23 cellular contexts compared by ENCODE assay signal in genomic region chr9:132293145-132293721, GRCh38.
DNase-seq lines count a peak whose midpoint lies in the region; ATAC-seq and TF ChIP-seq lines count a peak whose summit lies in the region.
"Had no signal": no experiment of that assay in that cellular context is flagged by ENCODE, and none has a peak within 500 bp of the region (broad histone marks: within the 10 kb centered on the region; RNA-seq: fewer than 3 reads in every experiment).

No MANE protein-coding gene starts in this region.

- no peaks in the 10 kb centered on the region for H3K27me3 Mint-ChIP-seq in activated CD4-positive, alpha-beta T cell treated with anti-CD3 and anti-CD28 coated beads, Interleukin-2, amount 10 ng/mL, durations not matched to agents 24 days and 14 days
- H3K27me3 Mint-ChIP-seq in CD8-positive, alpha-beta T cell (ENCODE audit: low read depth) = no peaks in the 10 kb centered on the region
- H3K27me3 Mint-ChIP-seq in activated CD8-positive, alpha-beta T cell treated with anti-CD3 and anti-CD28 coated beads, Interleukin-2, amount 10 ng/mL, durations not matched to agents 7 days and 5 days (ENCODE audit: low read depth) = no peaks in the 10 kb centered on the region
- H3K27me3 Mint-ChIP-seq: IgD-negative memory B cell, memory B cell, naive B cell had no signal

- no peak overlapping the region for H3K23ac ChIP-seq in mesenchymal stem cell (ENCODE audit: low read length in 2 of 2)

- H4K8ac ChIP-seq in mesenchymal stem cell (ENCODE audit: low read length) = no peak overlapping the region

- peaks cover 21% of the 10 kb centered on the region for H3K79me1 ChIP-seq in mesenchymal stem cell (replicated peaks; ENCODE audit: low read length, poor library complexity, severe bottlenecking)

- H3K9ac ChIP-seq in mesenchymal stem cell (ENCODE audit: low read length) = no peak overlapping the region
- H3K9ac ChIP-seq: BLaER1 treated with 17β-estradiol and CSF1 and Interleukin-3, amounts not matched to agents 10 nM and 100 nM had no signal

- H2AK5ac ChIP-seq in mesenchymal stem cell (ENCODE audit: low read length, severe bottlenecking) = no peak overlapping the region

- TF ChIP-seq EP300 in stomach (IDR thresholded peaks at IDR 0.05) = no peak

- no peak overlapping the region for H3K4ac ChIP-seq in mesenchymal stem cell (ENCODE audit: low read depth in 1 of 2, low read length in 2 of 2)

- intact Hi-C loops in activated CD4-positive, alpha-beta T cell treated with anti-CD3 and anti-CD28 coated beads, Interleukin-2, amount 10 ng/mL, durations not matched to agents 24 days and 14 days (cut with micrococcal nuclease) = no loop called here
- intact Hi-C loops in CD8-positive, alpha-beta T cell (cut with DNase I, micrococcal nuclease) = no loop called here
- intact Hi-C loops in stomach (cut with DNase I; ENCODE audit: low total_unique reads) = no loop called here

- H2BK5ac ChIP-seq in mesenchymal stem cell (ENCODE audit: low read depth, low read length, poor library complexity, severe bottlenecking) = no peak overlapping the region

- H3K4me3 Mint-ChIP-seq in activated CD4-positive, alpha-beta T cell treated with anti-CD3 and anti-CD28 coated beads, Interleukin-2, amount 10 ng/mL, durations not matched to agents 24 days and 14 days = no peak overlapping the region
- no peak overlapping the region for H3K4me3 Mint-ChIP-seq in CD8-positive, alpha-beta T cell
- H3K4me3 Mint-ChIP-seq in activated CD8-positive, alpha-beta T cell treated with anti-CD3 and anti-CD28 coated beads, Interleukin-2, amount 10 ng/mL, durations not matched to agents 7 days and 5 days = peak overlapping the region; percentile 22
- H3K4me3 Mint-ChIP-seq: IgD-negative memory B cell, memory B cell, naive B cell had no signal

- no peak overlapping the region for H4K91ac ChIP-seq in mesenchymal stem cell (ENCODE audit: low read length)

- peaks cover 13% of the 10 kb centered on the region for H3K4me1 Mint-ChIP-seq in activated CD4-positive, alpha-beta T cell treated with anti-CD3 and anti-CD28 coated beads, Interleukin-2, amount 10 ng/mL, durations not matched to agents 24 days and 14 days
- peaks cover 24% of the 10 kb centered on the region for H3K4me1 Mint-ChIP-seq in CD8-positive, alpha-beta T cell (ENCODE audit: low read depth)
- H3K4me1 Mint-ChIP-seq in activated CD8-positive, alpha-beta T cell treated with anti-CD3 and anti-CD28 coated beads, Interleukin-2, amount 10 ng/mL, durations not matched to agents 7 days and 5 days (ENCODE audit: low read depth) = peaks cover 27% of the 10 kb centered on the region

- no peak for TF ChIP-seq POLR2A in stomach (IDR thresholded peaks at IDR 0.05)

- H3K36me3 Mint-ChIP-seq in activated CD4-positive, alpha-beta T cell treated with anti-CD3 and anti-CD28 coated beads, Interleukin-2, amount 10 ng/mL, durations not matched to agents 24 days and 14 days (ENCODE audit: low read depth) = peaks cover 40% of the 10 kb centered on the region
- H3K36me3 Mint-ChIP-seq in CD8-positive, alpha-beta T cell = peaks cover 74% of the 10 kb centered on the region
- peaks cover 51% of the 10 kb centered on the region for H3K36me3 Mint-ChIP-seq in activated CD8-positive, alpha-beta T cell treated with anti-CD3 and anti-CD28 coated beads, Interleukin-2, amount 10 ng/mL, durations not matched to agents 7 days and 5 days (ENCODE audit: low read depth)
- H3K36me3 Mint-ChIP-seq: IgD-negative memory B cell had no signal

- DNase-seq in activated CD4-positive, alpha-beta T cell treated with anti-CD3 and anti-CD28 coated beads, Interleukin-2, amount 10 ng/mL, durations not matched to agents 24 days and 14 days = peak; percentile 62
- DNase-seq in activated CD4-positive, alpha-beta T cell treated with anti-CD3 and anti-CD28 coated beads for 1 hour = no peak
- DNase-seq in CD8-positive, alpha-beta T cell = no peak
- DNase-seq in activated CD8-positive, alpha-beta T cell treated with anti-CD3 and anti-CD28 coated beads, Interleukin-2, amount 10 ng/mL, durations not matched to agents 7 days and 5 days = no peak
- DNase-seq in mesenchymal stem cell (peak; percentile 30), stomach (no peak), WERI-Rb-1 (no peak)
- DNase-seq: activated effector memory CD4-positive, alpha-beta T cell treated with Interleukin-2 at 50 U/mL for 16 hours; kidney glomerular epithelial cell; MG63; naive B cell; NCI-H1436; NCI-H526 treated with DMSO at 0.1 percent for 48 hours; ovary; stimulated activated CD8-positive, alpha-beta memory T cell treated with anti-CD3 and anti-CD28 coated beads, Interleukin-4, amount 100 ng/mL, for 48 hours had no signal

- H3K4me3 ChIP-seq in CD8-positive, alpha-beta T cell (ENCODE audit: low read depth, low read length) = no peak overlapping the region
- no peak overlapping the region for H3K4me3 ChIP-seq in mesenchymal stem cell (ENCODE audit: insufficient read depth in 1 of 2, low read depth in 1 of 2, low read length in 2 of 2)
- H3K4me3 ChIP-seq in stomach = no peak overlapping the region
- H3K4me3 ChIP-seq in WERI-Rb-1 (ENCODE audit: low read depth, low read length) = no peak overlapping the region
- H3K4me3 ChIP-seq: A549; ascending aorta; BLaER1 treated with 17β-estradiol and CSF1 and Interleukin-3, amounts not matched to agents 10 nM and 100 nM; MG63; ovary; right atrium auricular region; vagina had no signal

- H2BK12ac ChIP-seq in mesenchymal stem cell (ENCODE audit: low read length in 2 of 2) = no peak overlapping the region

- H2BK120ac ChIP-seq in mesenchymal stem cell (ENCODE audit: low read depth, low read length) = no peak overlapping the region

- POLR2A ChIA-PET in CD8-positive, alpha-beta T cell (lab: Charles Lee) = interaction anchor here (0.6 kb wide), 1 partner anchor 221 kb away, joined by 3 read pairs; no protein-coding TSS in a partner anchor
- POLR2A ChIA-PET in activated CD8-positive, alpha-beta T cell treated with anti-CD3 and anti-CD28 coated beads, Interleukin-2, amount 10 ng/mL, durations not matched to agents 7 days and 5 days (lab: Charles Lee) = no interaction called here

- CTCF ChIA-PET in CD8-positive, alpha-beta T cell (lab: Charles Lee) = interaction anchor here (0.5 kb wide), 1 partner anchor 1114 kb away, joined by 3 read pairs; no protein-coding TSS in a partner anchor
- CTCF ChIA-PET in activated CD8-positive, alpha-beta T cell treated with anti-CD3 and anti-CD28 coated beads, Interleukin-2, amount 10 ng/mL, durations not matched to agents 7 days and 5 days (lab: Charles Lee) = interaction anchor here (0.8 kb wide), 1 partner anchor 57 kb away, joined by 3 read pairs; no protein-coding TSS in a partner anchor

- no peak overlapping the region for H2AFZ ChIP-seq in mesenchymal stem cell (ENCODE audit: low read depth, low read length)

- H3K4me2 ChIP-seq in mesenchymal stem cell (ENCODE audit: low read length, poor library complexity, severe bottlenecking) = no peak overlapping the region
- H3K4me2 ChIP-seq: A549 had no signal

- H3K18ac ChIP-seq in mesenchymal stem cell (ENCODE audit: low read depth in 1 of 2, low read length in 2 of 2) = no peak overlapping the region

- H3K14ac ChIP-seq in mesenchymal stem cell (ENCODE audit: low read length in 2 of 2) = no peak overlapping the region

- no peak for TF ChIP-seq CTCF in CD8-positive, alpha-beta T cell (IDR thresholded peaks at IDR 0.05)
- TF ChIP-seq CTCF in stomach (IDR thresholded peaks at IDR 0.05) (no peak), WERI-Rb-1 (IDR thresholded peaks at IDR 0.05; ENCODE audit: low read depth, low read length) (no peak)

- no peak overlapping the region for H3K27ac ChIP-seq in CD8-positive, alpha-beta T cell (ENCODE audit: low read depth, low read length)
- H3K27ac ChIP-seq in mesenchymal stem cell (ENCODE audit: low read length, poor library complexity, severe bottlenecking) (no peak overlapping the region), stomach (no peak overlapping the region), WERI-Rb-1 (no peak overlapping the region)
- H3K27ac ChIP-seq: A549, ascending aorta, ovary, right atrium auricular region, vagina had no signal

- H3K4me1 ChIP-seq in CD8-positive, alpha-beta T cell (ENCODE audit: insufficient read depth, low read length) = no peaks in the 10 kb centered on the region
- H3K4me1 ChIP-seq in mesenchymal stem cell (ENCODE audit: control insufficient read depth, insufficient read depth, low read depth, low read length) (peaks cover 4% of the 10 kb centered on the region), stomach (peaks cover 3 to 13% (median 9%) of the 10 kb centered on the region in 4 donors)
- H3K4me1 ChIP-seq: A549, ascending aorta, vagina had no signal

- peak overlapping the region; percentile 34 for H3K27ac Mint-ChIP-seq in activated CD4-positive, alpha-beta T cell treated with anti-CD3 and anti-CD28 coated beads, Interleukin-2, amount 10 ng/mL, durations not matched to agents 24 days and 14 days
- H3K27ac Mint-ChIP-seq in CD8-positive, alpha-beta T cell = peak overlapping the region; percentile 76
- peak overlapping the region; percentile 75 for H3K27ac Mint-ChIP-seq in activated CD8-positive, alpha-beta T cell treated with anti-CD3 and anti-CD28 coated beads, Interleukin-2, amount 10 ng/mL, durations not matched to agents 7 days and 5 days

- no peak overlapping the region for H2BK15ac ChIP-seq in mesenchymal stem cell (ENCODE audit: low read depth, poor library complexity, severe bottlenecking)

- no peaks in the 10 kb centered on the region for H3K9me3 Mint-ChIP-seq in activated CD4-positive, alpha-beta T cell treated with anti-CD3 and anti-CD28 coated beads, Interleukin-2, amount 10 ng/mL, durations not matched to agents 24 days and 14 days
- H3K9me3 Mint-ChIP-seq in CD8-positive, alpha-beta T cell = no peaks in the 10 kb centered on the region
- no peaks in the 10 kb centered on the region for H3K9me3 Mint-ChIP-seq in activated CD8-positive, alpha-beta T cell treated with anti-CD3 and anti-CD28 coated beads, Interleukin-2, amount 10 ng/mL, durations not matched to agents 7 days and 5 days (ENCODE audit: insufficient read depth)
- H3K9me3 Mint-ChIP-seq: IgD-negative memory B cell, memory B cell, naive B cell had no signal

- no peaks in the 10 kb centered on the region for H3K9me3 ChIP-seq in CD8-positive, alpha-beta T cell (ENCODE audit: low read length)
- H3K9me3 ChIP-seq in mesenchymal stem cell (ENCODE audit: control insufficient read depth, low read length) (no peaks in the 10 kb centered on the region), stomach (no peaks in the 10 kb centered on the region), WERI-Rb-1 (ENCODE audit: severe bottlenecking) (no peaks in the 10 kb centered on the region)
- H3K9me3 ChIP-seq: A549; ascending aorta; BLaER1 treated with 17β-estradiol and CSF1 and Interleukin-3, amounts not matched to agents 10 nM and 100 nM; MG63; ovary; right atrium auricular region; vagina had no signal

- H3K36me3 ChIP-seq in CD8-positive, alpha-beta T cell (ENCODE audit: insufficient read depth, low read length) = peaks cover 42% of the 10 kb centered on the region
- H3K36me3 ChIP-seq in mesenchymal stem cell (ENCODE audit: control insufficient read depth in 1 of 2, insufficient read depth in 2 of 2, low read depth in 1 of 2, low read length in 2 of 2) = peaks cover 22 to 62% of the 10 kb centered on the region in 2 experiments
- H3K36me3 ChIP-seq in stomach = peaks cover 47 to 96% (median 92%) of the 10 kb centered on the region in 4 donors
- peaks cover 80% of the 10 kb centered on the region for H3K36me3 ChIP-seq in WERI-Rb-1
- H3K36me3 ChIP-seq: ovary had no signal

- peak; percentile 61 for ATAC-seq in CD8-positive, alpha-beta T cell
- peak; percentile 94 for ATAC-seq in activated CD8-positive, alpha-beta T cell treated with anti-CD3 and anti-CD28 coated beads, Interleukin-2, amount 10 ng/mL, durations not matched to agents 7 days and 5 days
- ATAC-seq in HG03025 (IDR thresholded peaks at IDR 0.05; ENCODE audit: low FRiP score, unreplicated experiment) = no peak
- ATAC-seq: A549 had no signal

- over 99% methylated on average over 12 of the region's 13 CpGs for WGBS in mesenchymal stem cell
- whole genome bisulfite sequencing in stomach, 5 donors = 86 to 94% (median 92%) methylated on average over 13 of the region's 13 CpGs

- no peaks in the 10 kb centered on the region for H3K27me3 ChIP-seq in CD8-positive, alpha-beta T cell (ENCODE audit: insufficient read depth, low read length)
- H3K27me3 ChIP-seq in mesenchymal stem cell (ENCODE audit: control insufficient read depth in 1 of 2, insufficient read depth in 1 of 2, low read length in 2 of 2) = no peaks in the 10 kb centered on the region
- H3K27me3 ChIP-seq in stomach = no peaks in the 10 kb centered on the region
- H3K27me3 ChIP-seq in WERI-Rb-1 (ENCODE audit: insufficient read depth, low read depth, severe bottlenecking) = no peaks in the 10 kb centered on the region
- H3K27me3 ChIP-seq: ascending aorta; BLaER1 treated with 17β-estradiol and CSF1 and Interleukin-3, amounts not matched to agents 10 nM and 100 nM; MG63; ovary; right atrium auricular region; vagina had no signal

Comparison
In these comparisons a context has a peak if more than half of its experiments do, and no peak if none do; other contexts are left out.
1. DNase-seq: peak in activated CD4-positive, alpha-beta T cell treated with anti-CD3 and anti-CD28 coated beads, Interleukin-2, amount 10 ng/mL, durations not matched to agents 24 days and 14 days (single experiment) and mesenchymal stem cell (single experiment); none in activated CD4-positive, alpha-beta T cell treated with anti-CD3 and anti-CD28 coated beads for 1 hour (single experiment), CD8-positive, alpha-beta T cell (0 of 7), activated CD8-positive, alpha-beta T cell treated with anti-CD3 and anti-CD28 coated beads, Interleukin-2, amount 10 ng/mL, durations not matched to agents 7 days and 5 days (single experiment), stomach (single experiment) and WERI-Rb-1 (single experiment).
2. Peak in every context shown above with its lines, with median percentiles within 50 percentile points of each other: H3K27ac Mint-ChIP-seq.